Comparison of ENCODE assay signal across 1 cellular context in the genomic region with DNA sequence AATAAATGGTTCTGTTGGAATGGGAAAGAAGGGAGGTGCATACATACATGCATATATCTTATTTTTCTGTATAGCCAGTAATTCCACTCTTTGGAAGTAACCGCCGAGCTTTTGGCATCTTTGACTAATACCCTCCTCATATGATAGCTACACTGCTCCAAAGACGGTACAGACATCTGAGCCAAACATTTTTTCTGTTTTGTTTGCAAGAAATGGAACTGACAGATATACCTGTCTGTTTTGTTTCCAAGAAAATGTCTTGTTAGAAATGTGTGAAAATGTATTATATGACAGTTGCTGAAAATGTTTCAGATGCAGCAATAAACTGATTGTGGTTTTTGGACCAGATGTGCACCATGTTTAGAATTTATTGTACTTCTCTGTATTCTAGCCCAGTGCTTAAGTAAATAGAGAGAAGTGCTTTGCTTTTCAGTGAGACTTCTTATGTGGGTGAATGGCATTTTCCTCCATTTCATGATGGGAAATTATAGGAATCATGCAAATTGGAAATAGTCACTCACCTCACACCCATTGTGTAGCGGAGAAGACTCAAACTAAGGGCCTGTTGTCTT.
TF ChIP-seq lines count a peak whose summit lies in the region.

No MANE protein-coding gene starts in this region.

TF ChIP-seq in neural cell, 6 proteins besides CTCF, POLR2A, EP300 and RAD21 (continued from another document):
- no peak for TF ChIP-seq REST (IDR thresholded peaks at IDR 0.05; ENCODE audit: borderline replicate concordance)
TF ChIP-seq in neural cell: peak in this region for 0.
